Comparison of ENCODE assay signal across 8 cellular contexts in genomic region chr6:30100585-30101422, GRCh38. TPM values are rescaled to one million over a fixed set of nuclear protein-coding genes. Genes with fewer than 3 reads are reported as not detected.
DNase-seq lines count a peak whose midpoint lies in the region; ATAC-seq and TF ChIP-seq lines count a peak whose summit lies in the region.

No MANE protein-coding gene starts in this region.

- no peaks in the 10 kb centered on the region for H3K79me1 ChIP-seq in IMR-90 (ENCODE audit: low read depth in 1 of 2, low read length in 2 of 2)

- H3K9me1 ChIP-seq in IMR-90 (ENCODE audit: insufficient read depth, low read length) = no peaks in the 10 kb centered on the region; the same call in 1 of the 2 replicates

- H4K8ac ChIP-seq in IMR-90 (ENCODE audit: low read depth in 2 of 2, low read length in 2 of 2) = no peak overlapping the region

- peaks cover 15% of the 10 kb centered on the region for H3K27me3 Mint-ChIP-seq in activated naive CD4-positive, alpha-beta T cell treated with anti-CD3 and anti-CD28 coated beads, Interleukin-2, amount 50 U/mL, for 24 hours

- intact Hi-C loops in IMR-90 (cut with micrococcal nuclease) = loop anchor here (5.0 kb wide), 1 partner anchor 116 kb away; no protein-coding TSS in a partner anchor

- H3K9me3 ChIP-seq in IMR-90 (ENCODE audit: control insufficient read depth, insufficient read depth, low read length) (peaks cover 2% of the 10 kb centered on the region; the same call in 1 of the 2 replicates), iPS-18a (ENCODE audit: control insufficient read depth, low read depth, low read length) (no peaks in the 10 kb centered on the region)

- H3K27ac Mint-ChIP-seq in activated naive CD4-positive, alpha-beta T cell treated with anti-CD3 and anti-CD28 coated beads, Interleukin-2, amount 50 U/mL, for 24 hours = peak overlapping the region; percentile 71

- H3K9me3 Mint-ChIP-seq in activated naive CD4-positive, alpha-beta T cell treated with anti-CD3 and anti-CD28 coated beads, Interleukin-2, amount 50 U/mL, for 24 hours = no peaks in the 10 kb centered on the region

- TF ChIP-seq RAD21 in IMR-90 (IDR thresholded peaks at IDR 0.05; ENCODE audit: low read length) = no peak

- H3K4me3 ChIP-seq in BJ (ENCODE audit: low read depth, low read length) (peak overlapping the region; percentile 4), IMR-90 (ENCODE audit: insufficient read depth, low read depth, low read length) (0 out of 2 replicates have a peak overlapping the region, but pooled peaks have one; percentile 9), iPS-18a (ENCODE audit: low read length) (peak overlapping the region; percentile 66)

- no peak overlapping the region for H4K5ac ChIP-seq in IMR-90 (ENCODE audit: low read depth, low read length)

- TF ChIP-seq CTCF in BJ (IDR thresholded peaks at IDR 0.05; ENCODE audit: insufficient read depth, low read depth, low read length) (no peak), IMR-90 (conservative IDR thresholded peaks at IDR 0.05; ENCODE audit: low read depth, low read length) (no peak)

- no peaks in the 10 kb centered on the region for H4K20me1 ChIP-seq in IMR-90 (ENCODE audit: insufficient read depth, low read length)

- H3K4me2 ChIP-seq in IMR-90 (ENCODE audit: low read depth, low read length) = peak overlapping the region; percentile 80

- H2BK5ac ChIP-seq in IMR-90 (ENCODE audit: low read depth, low read length, poor library complexity, severe bottlenecking) = no peak overlapping the region

- no peak overlapping the region for H2BK15ac ChIP-seq in IMR-90 (ENCODE audit: low read depth, low read length)

- dilution Hi-C loops in IMR-90 (cut with HindIII; ENCODE audit: low sequenced_read_pairs, unreplicated experiment) = no loop called here

- H3K27me3 ChIP-seq in BJ (ENCODE audit: control insufficient read depth, insufficient read depth, low read length) = peaks cover 33% of the 10 kb centered on the region
- H3K27me3 ChIP-seq in IMR-90 (ENCODE audit: control insufficient read depth, insufficient read depth, low read length) = peaks cover 57% of the 10 kb centered on the region
- H3K27me3 ChIP-seq in iPS-18a (ENCODE audit: control insufficient read depth, insufficient read depth, low read length) = peaks cover 88% of the 10 kb centered on the region

- H3K4me1 Mint-ChIP-seq in activated naive CD4-positive, alpha-beta T cell treated with anti-CD3 and anti-CD28 coated beads, Interleukin-2, amount 50 U/mL, for 24 hours = peaks cover 64% of the 10 kb centered on the region

- H3K23ac ChIP-seq in IMR-90 (ENCODE audit: low read depth, low read length) = 0 out of 2 replicates have a peak overlapping the region, but pooled peaks have one; percentile 12

- ATAC-seq in IMR-90 (ENCODE audit: low read depth) = no peak
- no peak for ATAC-seq in GM19395 (IDR thresholded peaks at IDR 0.05; ENCODE audit: unreplicated experiment)
- ATAC-seq in HG02973 (IDR thresholded peaks at IDR 0.05; ENCODE audit: unreplicated experiment) = no peak

- POLR2A ChIA-PET in BJ (lab: Charles Lee) (no interaction called here), IMR-90 (lab: Charles Lee; ENCODE audit: unreplicated experiment) (no interaction called here)

- H2AK5ac ChIP-seq in IMR-90 (ENCODE audit: low read depth, low read length) = no peak overlapping the region

- H4K91ac ChIP-seq in IMR-90 (ENCODE audit: insufficient read depth, low read depth, low read length) = no peak overlapping the region

- no peak overlapping the region for H3K4ac ChIP-seq in IMR-90 (ENCODE audit: low read depth, low read length)

- no peak overlapping the region for H3K18ac ChIP-seq in IMR-90 (ENCODE audit: low read depth, low read length)

- H3K36me3 Mint-ChIP-seq in activated naive CD4-positive, alpha-beta T cell treated with anti-CD3 and anti-CD28 coated beads, Interleukin-2, amount 50 U/mL, for 24 hours = no peaks in the 10 kb centered on the region

- no peak for DNase-seq in BJ (ENCODE audit: low read depth)
- DNase-seq in IMR-90 = no peak
- peak; percentile 32 for DNase-seq in stimulated activated CD4-positive, alpha-beta T cell treated with anti-CD3 and anti-CD28 coated beads, Interleukin-15, amount 100 ng/mL, for 24 hours
- no peak for DNase-seq in activated gamma-delta T cell treated with Interleukin-2 at 50 U/mL for 16 hours

- no peak overlapping the region for H2AK9ac ChIP-seq in IMR-90 (replicated peaks; ENCODE audit: low read depth, low read length, poor library complexity)

- CTCF ChIA-PET in BJ (lab: Yijun Ruan, JAX) (interaction anchor here (1.0 to 1.6 kb wide), 4 partner anchors 13 to 30 kb away, joined by 3 to 31 read pairs (median 8); no protein-coding TSS in a partner anchor), IMR-90 (lab: Yijun Ruan, JAX) (interaction anchor here (1.6 kb wide), 1 partner anchor 30 kb away, joined by 16 read pairs; no protein-coding TSS in a partner anchor)

- peak overlapping the region; percentile 77 for H2AFZ ChIP-seq in IMR-90 (replicated peaks; ENCODE audit: low read length, poor library complexity)

- BruUV-seq in IMR-90 (replicated peaks; lab: Mats Ljungman, UMichigan) = no TSS peak

- no peak overlapping the region for H2BK20ac ChIP-seq in IMR-90 (ENCODE audit: low read depth, low read length)

- H3K14ac ChIP-seq in IMR-90 (replicated peaks; ENCODE audit: low read depth, low read length) = no peak overlapping the region

- no peak overlapping the region for H3K9ac ChIP-seq in IMR-90 (ENCODE audit: low read depth, low read length)
- peak overlapping the region; percentile 0 for H3K9ac ChIP-seq in iPS-18a (ENCODE audit: low read length)

- H3K36me3 ChIP-seq in BJ (ENCODE audit: control insufficient read depth, insufficient read depth, low read length) (no peaks in the 10 kb centered on the region), IMR-90 (ENCODE audit: control insufficient read depth, insufficient read depth, low read length) (no peaks in the 10 kb centered on the region), iPS-18a (ENCODE audit: control insufficient read depth, low read depth, low read length) (no peaks in the 10 kb centered on the region)

- H3K27ac ChIP-seq in IMR-90 (ENCODE audit: insufficient read depth, low read length) (no peak overlapping the region), iPS-18a (ENCODE audit: low read length) (no peak overlapping the region)

- TF ChIP-seq POLR2A in IMR-90 (IDR thresholded peaks at IDR 0.05; ENCODE audit: low read depth, low read length) = no peak

- no peak overlapping the region for H2BK120ac ChIP-seq in IMR-90 (ENCODE audit: low read depth, low read length)

- peak overlapping the region; percentile 84 for H3K4me3 Mint-ChIP-seq in activated naive CD4-positive, alpha-beta T cell treated with anti-CD3 and anti-CD28 coated beads, Interleukin-2, amount 50 U/mL, for 24 hours

- WGBS in IMR-90 (ENCODE audit: extremely low coverage in 2 of 2, insufficient read length in 1 of 2), 2 experiments = 13% methylated on average over 6 of the region's 46 CpGs; no CpG with 5 or more reads in 1 of the 2 experiments

- peaks cover 6% of the 10 kb centered on the region for H3K4me1 ChIP-seq in IMR-90 (ENCODE audit: control insufficient read depth, insufficient read depth, low read length)
- peaks cover 17% of the 10 kb centered on the region for H3K4me1 ChIP-seq in iPS-18a (ENCODE audit: control insufficient read depth, low read depth, low read length)

- in situ Hi-C loops in IMR-90 (cut with MboI; ENCODE audit: low sequenced_read_pairs) = no loop called here

- no peak overlapping the region for H3K56ac ChIP-seq in IMR-90 (ENCODE audit: extremely low read depth, insufficient read depth, low read length)

TF ChIP-seq in IMR-90, 13 proteins besides CTCF, POLR2A, EP300 and RAD21:
- TF ChIP-seq MAFK (IDR thresholded peaks at IDR 0.05; ENCODE audit: low read depth, low read length) = no peak
TF ChIP-seq in IMR-90: peak in this region for 0.

RNA-seq across cellular contexts. Expression of gene TRIM31, which starts 12.1 kb away (rescaled TPM):
- polyA plus RNA-seq in BJ (2011; rRNA removed) (not detected in 2 replicates), IMR-90 (2012; rRNA removed) (not detected in 2 replicates)
- polyA minus RNA-seq in BJ (2011; rRNA and poly(A)+ RNA removed) = not detected in 2 replicates
- not detected in 2 replicates for total RNA-seq in IMR-90 (2012; rRNA removed)
- not detected in 2 replicates for polyA plus RNA-seq in IMR-90 (2012; cell fraction: cytosol; rRNA removed)
- not detected in 2 replicates for polyA plus RNA-seq in IMR-90 (2012; cell fraction: nucleus; rRNA removed; ENCODE audit: low replicate concordance)

RNA-seq across cellular contexts. Expression of gene RNF39, which starts 25.2 kb away (rescaled TPM):
- polyA plus RNA-seq in BJ (2011; rRNA removed) = not detected in 2 replicates
- polyA minus RNA-seq in BJ (2011; rRNA and poly(A)+ RNA removed) = not detected in 2 replicates
- not detected in 2 replicates for total RNA-seq in IMR-90 (2012; rRNA removed)
- not detected in 2 replicates for polyA plus RNA-seq in IMR-90 (2012; rRNA removed)
- 0.02 TPM in 1 of 2 replicates, not detected in the other for polyA plus RNA-seq in IMR-90 (2012; cell fraction: cytosol; rRNA removed)
- polyA plus RNA-seq in IMR-90 (2012; cell fraction: nucleus; rRNA removed; ENCODE audit: low replicate concordance) = 0.06 TPM in 1 of 2 replicates, not detected in the other

RNA-seq across cellular contexts. Expression of gene PPP1R11, which starts 33.8 kb away (rescaled TPM):
- polyA plus RNA-seq in BJ (2011; rRNA removed) = 56.4 and 70.2 TPM in 2 replicates
- 16.5 and 23.2 TPM in 2 replicates for polyA minus RNA-seq in BJ (2011; rRNA and poly(A)+ RNA removed)
- total RNA-seq in IMR-90 (2012; rRNA removed) = 15.6 and 16.7 TPM in 2 replicates
- 44.6 and 46.0 TPM in 2 replicates for polyA plus RNA-seq in IMR-90 (2012; rRNA removed)
- 24.8 and 30.0 TPM in 2 replicates for polyA plus RNA-seq in IMR-90 (2012; cell fraction: cytosol; rRNA removed)
- polyA plus RNA-seq in IMR-90 (2012; cell fraction: nucleus; rRNA removed; ENCODE audit: low replicate concordance) = 10.6 and 40.6 TPM in 2 replicates

RNA-seq across cellular contexts. Expression of gene TRIM40, which starts 35.1 kb away (rescaled TPM):
- polyA plus RNA-seq in BJ (2011; rRNA removed) (not detected in 2 replicates), IMR-90 (2012; rRNA removed) (not detected in 2 replicates)
- not detected in 2 replicates for polyA minus RNA-seq in BJ (2011; rRNA and poly(A)+ RNA removed)
- not detected in 2 replicates for total RNA-seq in IMR-90 (2012; rRNA removed)
- not detected in 2 replicates for polyA plus RNA-seq in IMR-90 (2012; cell fraction: cytosol; rRNA removed)
- not detected in 2 replicates for polyA plus RNA-seq in IMR-90 (2012; cell fraction: nucleus; rRNA removed; ENCODE audit: low replicate concordance)

RNA-seq across cellular contexts. Expression of gene POLR1H, which starts 39.7 kb away (rescaled TPM):
- polyA plus RNA-seq in BJ (2011; rRNA removed) (23.4 and 28.6 TPM in 2 replicates), IMR-90 (2012; rRNA removed) (24.6 and 25.5 TPM in 2 replicates)
- polyA minus RNA-seq in BJ (2011; rRNA and poly(A)+ RNA removed) = 6.1 and 6.3 TPM in 2 replicates
- 34.6 and 35.0 TPM in 2 replicates for total RNA-seq in IMR-90 (2012; rRNA removed)
- polyA plus RNA-seq in IMR-90 (2012; cell fraction: cytosol; rRNA removed) = 36.5 and 36.8 TPM in 2 replicates
- 18.3 and 22.1 TPM in 2 replicates for polyA plus RNA-seq in IMR-90 (2012; cell fraction: nucleus; rRNA removed; ENCODE audit: low replicate concordance)

Comparison
In these comparisons a context has a peak if more than half of its experiments do, and no peak if none do; other contexts are left out.
1. H3K4me3 ChIP-seq: peak in every context shown above with its lines; median percentile 66 in iPS-18a; 9 in IMR-90; 4 in BJ.